ENCODE assay signal across 23 cellular contexts in the genomic region with DNA sequence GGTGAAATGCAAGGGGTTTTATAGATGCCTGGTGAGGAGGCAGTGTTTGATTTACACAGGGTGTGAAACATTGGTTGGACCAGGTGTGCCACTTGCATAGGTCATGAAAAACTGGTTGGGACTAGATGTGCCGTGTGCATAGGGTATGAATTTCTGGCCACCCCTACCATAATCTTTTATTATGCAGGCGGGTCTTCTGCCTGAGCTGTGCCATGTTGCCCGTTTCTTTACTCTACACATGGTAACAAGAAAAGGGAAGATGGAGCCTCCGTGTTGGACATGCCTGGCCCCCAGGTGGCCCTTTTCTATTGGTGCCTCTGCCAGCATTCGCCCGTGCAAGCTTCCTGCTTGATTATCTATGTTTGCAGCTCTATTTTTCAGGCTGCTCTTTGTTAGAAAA.
"Had no signal": no experiment of that assay in that cellular context is flagged by ENCODE, and none has a peak within 500 bp of the region (broad histone marks: within the 10 kb centered on the region; RNA-seq: fewer than 3 reads in every experiment).

No MANE protein-coding gene starts in this region.

- H3K4me3 ChIP-seq: coronary artery, heart left ventricle, spleen, suprapubic skin, thyroid gland, upper lobe of left lung, uterus had no signal

- H3K4me1 ChIP-seq: spleen, thyroid gland, upper lobe of left lung, uterus had no signal

- H3K9me3 ChIP-seq: heart left ventricle, neutrophil, suprapubic skin, thyroid gland, upper lobe of left lung, uterus had no signal

- H3K36me3 ChIP-seq: heart left ventricle, neutrophil, spleen, suprapubic skin, thyroid gland, upper lobe of left lung, uterus had no signal

- FAIRE-seq: endothelial cell of umbilical vein, frontal cortex, islet of Langerhans had no signal

- H3K27ac ChIP-seq: coronary artery, neutrophil, spleen, thyroid gland, upper lobe of left lung, uterus had no signal

- DNase-seq: effector CD4-positive, alpha-beta T cell; endodermal cell; erythroblast; heart left ventricle; hypothalamus; mammary epithelial cell; naive thymus-derived CD8-positive, alpha-beta T cell; posterior cingulate gyrus; spleen; stimulated activated CD4-positive, alpha-beta T cell treated with anti-CD3 and anti-CD28 coated beads, Interleukin-2, amount 100 ng/mL, for 24 hours; stimulated activated CD4-positive, alpha-beta T cell treated with anti-CD3 and anti-CD28 coated beads, Interleukin-4, amount 100 ng/mL, for 4 hours; stimulated activated naive B cell treated with anti-CD40 and anti-IgM and Interleukin-4, amounts not matched to agents 10 μg/mL and 1 μg/mL and 100 μg/mL, for 72 hours; thyroid gland; upper lobe of left lung; uterus had no signal

- ATAC-seq: heart left ventricle; left lobe of liver; naive thymus-derived CD8-positive, alpha-beta T cell; sciatic nerve; stimulated activated naive B cell treated with anti-CD40 and anti-IgM and Interleukin-4, amounts not matched to agents 10 μg/mL and 1 μg/mL and 100 μg/mL, for 72 hours had no signal

- H3K27me3 ChIP-seq: heart left ventricle, neutrophil, spleen, suprapubic skin, thyroid gland, upper lobe of left lung, uterus had no signal
